2 cellular contexts compared by ENCODE assay signal in the genomic region with DNA sequence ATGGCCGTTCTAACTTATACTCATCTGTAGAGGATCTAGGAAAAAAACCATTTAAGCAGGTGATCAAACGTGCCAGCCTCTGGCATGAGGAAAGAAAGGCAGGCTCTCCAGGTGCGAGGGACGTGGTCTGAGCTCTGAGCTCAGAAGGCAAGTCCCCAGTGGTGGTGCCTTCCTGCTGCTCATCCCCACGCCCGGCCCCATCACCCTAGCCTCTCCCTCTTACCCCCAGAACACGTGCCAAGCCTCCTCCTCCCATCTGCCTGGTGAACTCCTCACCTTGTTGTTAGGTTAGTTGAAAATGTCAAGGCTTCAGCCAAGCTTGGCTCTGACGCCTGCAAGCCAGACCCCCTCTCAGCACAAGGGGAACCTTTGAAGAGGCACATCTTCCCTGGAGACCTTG.
TF ChIP-seq lines count a peak whose summit lies in the region.

No MANE protein-coding gene starts in this region.

TF ChIP-seq in HCT116, 20 proteins besides CTCF, POLR2A, EP300 and RAD21 (continued from another document):
- TF ChIP-seq, protein P1, sequence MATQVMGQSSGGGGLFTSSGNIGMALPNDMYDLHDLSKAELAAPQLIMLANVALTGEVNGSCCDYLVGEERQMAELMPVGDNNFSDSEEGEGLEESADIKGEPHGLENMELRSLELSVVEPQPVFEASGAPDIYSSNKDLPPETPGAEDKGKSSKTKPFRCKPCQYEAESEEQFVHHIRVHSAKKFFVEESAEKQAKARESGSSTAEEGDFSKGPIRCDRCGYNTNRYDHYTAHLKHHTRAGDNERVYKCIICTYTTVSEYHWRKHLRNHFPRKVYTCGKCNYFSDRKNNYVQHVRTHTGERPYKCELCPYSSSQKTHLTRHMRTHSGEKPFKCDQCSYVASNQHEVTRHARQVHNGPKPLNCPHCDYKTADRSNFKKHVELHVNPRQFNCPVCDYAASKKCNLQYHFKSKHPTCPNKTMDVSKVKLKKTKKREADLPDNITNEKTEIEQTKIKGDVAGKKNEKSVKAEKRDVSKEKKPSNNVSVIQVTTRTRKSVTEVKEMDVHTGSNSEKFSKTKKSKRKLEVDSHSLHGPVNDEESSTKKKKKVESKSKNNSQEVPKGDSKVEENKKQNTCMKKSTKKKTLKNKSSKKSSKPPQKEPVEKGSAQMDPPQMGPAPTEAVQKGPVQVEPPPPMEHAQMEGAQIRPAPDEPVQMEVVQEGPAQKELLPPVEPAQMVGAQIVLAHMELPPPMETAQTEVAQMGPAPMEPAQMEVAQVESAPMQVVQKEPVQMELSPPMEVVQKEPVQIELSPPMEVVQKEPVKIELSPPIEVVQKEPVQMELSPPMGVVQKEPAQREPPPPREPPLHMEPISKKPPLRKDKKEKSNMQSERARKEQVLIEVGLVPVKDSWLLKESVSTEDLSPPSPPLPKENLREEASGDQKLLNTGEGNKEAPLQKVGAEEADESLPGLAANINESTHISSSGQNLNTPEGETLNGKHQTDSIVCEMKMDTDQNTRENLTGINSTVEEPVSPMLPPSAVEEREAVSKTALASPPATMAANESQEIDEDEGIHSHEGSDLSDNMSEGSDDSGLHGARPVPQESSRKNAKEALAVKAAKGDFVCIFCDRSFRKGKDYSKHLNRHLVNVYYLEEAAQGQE (IDR thresholded peaks at IDR 0.05; ENCODE audit: low read depth) = no peak
- TF ChIP-seq SIN3A (IDR thresholded peaks at IDR 0.05; ENCODE audit: low read depth) = no peak
- no peak for TF ChIP-seq CEBPB (IDR thresholded peaks at IDR 0.05; ENCODE audit: low read depth)
- TF ChIP-seq, protein P2, sequence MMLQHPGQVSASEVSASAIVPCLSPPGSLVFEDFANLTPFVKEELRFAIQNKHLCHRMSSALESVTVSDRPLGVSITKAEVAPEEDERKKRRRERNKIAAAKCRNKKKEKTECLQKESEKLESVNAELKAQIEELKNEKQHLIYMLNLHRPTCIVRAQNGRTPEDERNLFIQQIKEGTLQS (IDR thresholded peaks at IDR 0.05) = no peak
- no peak for TF ChIP-seq JUND (IDR thresholded peaks at IDR 0.05)
TF ChIP-seq in HCT116: peak in this region for 0.

TF ChIP-seq in SK-N-SH, 30 proteins besides CTCF, POLR2A, EP300 and RAD21:
- TF ChIP-seq, protein P1 (IDR thresholded peaks at IDR 0.05; ENCODE audit: low read depth, low read length) = no peak
- TF ChIP-seq SMC3 (IDR thresholded peaks at IDR 0.05; ENCODE audit: low read depth, low read length) (no peak), MXI1 (IDR thresholded peaks at IDR 0.05; ENCODE audit: low read depth, low read length) (no peak), EZH2phosphoT487 (IDR thresholded peaks at IDR 0.05; ENCODE audit: borderline replicate concordance, low read depth) (no peak), RFX5 (IDR thresholded peaks at IDR 0.05; ENCODE audit: low read length) (no peak), CHD2 (IDR thresholded peaks at IDR 0.05; ENCODE audit: low read length, partially characterized antibody) (no peak), NFIC (IDR thresholded peaks at IDR 0.05; ENCODE audit: borderline replicate concordance) (no peak), JUND (IDR thresholded peaks at IDR 0.05) (no peak), FOXM1 (IDR thresholded peaks at IDR 0.05; ENCODE audit: low read depth) (no peak), YY1 (IDR thresholded peaks at IDR 0.05; ENCODE audit: low read depth) (no peak)
